Comparison of ENCODE assay signal across 19 cellular contexts in genomic region chr3:42667096-42667522, GRCh38. TPM values are rescaled to one million over a fixed set of nuclear protein-coding genes. Genes with fewer than 3 reads are reported as not detected.
DNase-seq lines count a peak whose midpoint lies in the region; ATAC-seq, FAIRE-seq and TF ChIP-seq lines count a peak whose summit lies in the region.
"Had no signal": no experiment of that assay in that cellular context is flagged by ENCODE, and none has a peak within 500 bp of the region (broad histone marks: within the 10 kb centered on the region; RNA-seq: fewer than 3 reads in every experiment).

No MANE protein-coding gene starts in this region.

- peak overlapping the region; percentile 32 for H3K4ac ChIP-seq in H1 (replicated peaks; ENCODE audit: insufficient read length, low read depth, low read length)

- H4K5ac ChIP-seq in H1 (ENCODE audit: insufficient read length, low read depth, low read length), result no peak overlapping the region

- no peak overlapping the region for H2AFZ ChIP-seq in H1 (ENCODE audit: low read length)

- H3K36me3 ChIP-seq in H1 (ENCODE audit: control insufficient read depth in 2 of 4, insufficient read depth in 4 of 4, low read length in 3 of 4) (no peaks in the 10 kb centered on the region), thoracic aorta (no peaks in the 10 kb centered on the region)
- no peaks in the 10 kb centered on the region for H3K36me3 ChIP-seq in CD8-positive, alpha-beta memory T cell (ENCODE audit: insufficient read depth, low read length)
- H3K36me3 ChIP-seq: pancreas had no signal

- H2AK5ac ChIP-seq in H1 (ENCODE audit: low read depth, low read length), result peak overlapping the region; percentile 82; the same call in 1 of the 2 replicates

- H3K4me1 Mint-ChIP-seq in activated T-cell treated with anti-CD3 and anti-CD28 coated beads, Interleukin-2, amount 50 U/mL, for 24 hours (ENCODE audit: low read depth), result no peaks in the 10 kb centered on the region
- H3K4me1 Mint-ChIP-seq in activated T-cell treated with anti-CD3 and anti-CD28 coated beads, Interleukin-2, amount 50 U/mL, for 4 hours (ENCODE audit: low read depth), result no peaks in the 10 kb centered on the region
- H3K4me1 Mint-ChIP-seq in CD8-positive, alpha-beta memory T cell, result no peaks in the 10 kb centered on the region
- H3K4me1 Mint-ChIP-seq: CD4-positive, CD25-positive, alpha-beta regulatory T cell had no signal

- no peak overlapping the region for H3K4me3 Mint-ChIP-seq in activated T-cell treated with anti-CD3 and anti-CD28 coated beads, Interleukin-2, amount 50 U/mL, for 24 hours
- H3K4me3 Mint-ChIP-seq in activated T-cell treated with anti-CD3 and anti-CD28 coated beads, Interleukin-2, amount 50 U/mL, for 4 hours, result no peak overlapping the region
- H3K4me3 Mint-ChIP-seq in CD8-positive, alpha-beta memory T cell, result no peak overlapping the region
- H3K4me3 Mint-ChIP-seq: activated T-helper 1 cell treated with anti-CD3 and anti-CD28 coated beads, Interleukin-12 subunit alpha, Interleukin-12 subunit beta, Interleukin-2, Interleukin-4 antibody, amounts not matched to agents 30 ng/mL and 10 ng/mL and 1 ng/mL, durations not matched to agents 14 hours and 24 hours and 36 hours; CD4-positive, CD25-positive, alpha-beta regulatory T cell had no signal

- H4K20me1 ChIP-seq in H1 (replicated peaks in 1 of 2; ENCODE audit: control insufficient read depth in 1 of 2, insufficient read depth in 2 of 2, low read length in 2 of 2), result peaks cover 0 to 2% of the 10 kb centered on the region in 2 experiments

- no peak overlapping the region for H3K4me3 ChIP-seq in H1 (ENCODE audit: extremely low read depth in 1 of 4, insufficient read depth in 2 of 4, low read depth in 3 of 4, low read length in 4 of 4)
- no peak overlapping the region for H3K4me3 ChIP-seq in thoracic aorta
- H3K4me3 ChIP-seq in CD8-positive, alpha-beta memory T cell (ENCODE audit: low read length), result no peak overlapping the region
- H3K4me3 ChIP-seq: A549, pancreas had no signal

- H3K9ac ChIP-seq in H1 (replicated peaks in 1 of 4; ENCODE audit: extremely low read depth in 1 of 4, low read depth in 3 of 4, low read length in 3 of 4), result no peak overlapping the region

- 0 out of 4 replicates have a peak, but pooled peaks cover 0 to 2% of the 10 kb centered on the region in 2 experiments for H3K9me3 ChIP-seq in H1 (ENCODE audit: insufficient read depth in 2 of 2, low read depth in 1 of 2, low read length in 1 of 2)
- no peaks in the 10 kb centered on the region for H3K9me3 ChIP-seq in thoracic aorta
- H3K9me3 ChIP-seq in CD8-positive, alpha-beta memory T cell (ENCODE audit: low read length), result no peaks in the 10 kb centered on the region
- H3K9me3 ChIP-seq: A549, pancreas had no signal

- TF ChIP-seq CTCF in H1 (IDR thresholded peaks at IDR 0.05; ENCODE audit: control extremely low read depth in 1 of 3, insufficient read depth in 1 of 3, low read depth in 1 of 3, low read length in 3 of 3) (no peak), thoracic aorta (IDR thresholded peaks at IDR 0.05) (no peak)

- H3K23me2 ChIP-seq in H1 (ENCODE audit: low read depth, low read length), result no peaks in the 10 kb centered on the region

- H2BK120ac ChIP-seq in H1 (replicated peaks; ENCODE audit: low read depth, low read length), result no peak overlapping the region

- no peak overlapping the region; the same call in 1 of the 2 replicates for H2BK15ac ChIP-seq in H1 (ENCODE audit: low read length)

- H3K4me1 ChIP-seq in H1 (replicated peaks in 1 of 4; ENCODE audit: control insufficient read depth in 3 of 4, insufficient read depth in 4 of 4, low read length in 3 of 4) (peaks cover 0 to 7% (median 0%) of the 10 kb centered on the region in 4 experiments; a peak in 2 of 7 replicates), thoracic aorta (ENCODE audit: control insufficient read depth in 1 of 2, low read depth in 2 of 2) (peaks cover 19 to 33% of the 10 kb centered on the region in 2 donors)
- no peaks in the 10 kb centered on the region for H3K4me1 ChIP-seq in CD8-positive, alpha-beta memory T cell (ENCODE audit: insufficient read depth, low read length)
- H3K4me1 ChIP-seq: A549, pancreas had no signal

- H2BK20ac ChIP-seq in H1 (ENCODE audit: low read length), result no peak overlapping the region

- no peak overlapping the region for H3K4me2 ChIP-seq in H1 (ENCODE audit: insufficient read depth in 1 of 2, low read depth in 2 of 2, low read length in 2 of 2)
- H3K4me2 ChIP-seq: A549 had no signal

- CTCF ChIA-PET in H1 (lab: Charles Lee; ENCODE audit: partially characterized antibody), result interaction anchor here (0.8 to 1.9 kb wide), 5 partner anchors 57 to 87 kb away, joined by 3 to 6 read pairs (median 5); no protein-coding TSS in a partner anchor
- CTCF ChIA-PET in CD8-positive, alpha-beta memory T cell (lab: Charles Lee), result no interaction called here

- peak overlapping the region; percentile 10 for H3K27ac Mint-ChIP-seq in activated T-cell treated with anti-CD3 and anti-CD28 coated beads, Interleukin-2, amount 50 U/mL, for 24 hours
- H3K27ac Mint-ChIP-seq in CD8-positive, alpha-beta memory T cell, result no peak overlapping the region
- H3K27ac Mint-ChIP-seq: activated T-helper 1 cell treated with anti-CD3 and anti-CD28 coated beads, Interleukin-12 subunit alpha, Interleukin-12 subunit beta, Interleukin-2, Interleukin-4 antibody, amounts not matched to agents 30 ng/mL and 10 ng/mL and 1 ng/mL, durations not matched to agents 14 hours and 24 hours and 36 hours; CD4-positive, CD25-positive, alpha-beta regulatory T cell had no signal

- no peaks in the 10 kb centered on the region for H3K36me3 Mint-ChIP-seq in activated T-cell treated with anti-CD3 and anti-CD28 coated beads, Interleukin-2, amount 50 U/mL, for 24 hours (ENCODE audit: low read depth)
- H3K36me3 Mint-ChIP-seq in activated T-cell treated with anti-CD3 and anti-CD28 coated beads, Interleukin-2, amount 50 U/mL, for 4 hours (ENCODE audit: insufficient read depth), result no peaks in the 10 kb centered on the region
- H3K36me3 Mint-ChIP-seq in CD8-positive, alpha-beta memory T cell, result no peaks in the 10 kb centered on the region
- H3K36me3 Mint-ChIP-seq: CD4-positive, CD25-positive, alpha-beta regulatory T cell had no signal

- DNase-seq in activated T-cell treated with anti-CD3 and anti-CD28 coated beads, Interleukin-2, amount 50 U/mL, for 24 hours, result no peak
- DNase-seq in activated T-cell treated with anti-CD3 and anti-CD28 coated beads, Interleukin-2, amount 50 U/mL, for 4 hours, result no peak
- DNase-seq in H1 (ENCODE audit: low read depth in 1 of 2, low spot score in 2 of 2) (no peak), myocyte (ENCODE audit: low read depth) (peak; percentile 46), thoracic aorta (ENCODE audit: low spot score) (no peak), HCEC 1CT (no peak)
- no peak for DNase-seq in CD8-positive, alpha-beta memory T cell
- no peak for DNase-seq in activated CD4-positive, alpha-beta T cell treated with anti-CD3 and anti-CD28 coated beads, Interleukin-2, amount 50 U/mL, for 1 hour
- DNase-seq: amygdala; CD4-positive, CD25-positive, alpha-beta regulatory T cell; DMS79 treated with DMSO at 0.1 percent for 48 hours; SW 1271 had no signal

- no peak for FAIRE-seq in H1 (lab: Jason Lieb, UNC)
- FAIRE-seq: A549, HTR-8/SVneo, pancreas had no signal

- H2BK5ac ChIP-seq in H1 (ENCODE audit: low read depth, low read length), result no peak overlapping the region

- TF ChIP-seq POLR2A in H1 (IDR thresholded peaks at IDR 0.05; ENCODE audit: control extremely low read depth in 1 of 2, low read depth in 2 of 2, low read length in 2 of 2), result no peak

- H3K14ac ChIP-seq in H1 (ENCODE audit: insufficient read length), result no peak overlapping the region

- no peak for TF ChIP-seq RAD21 in H1 (IDR thresholded peaks at IDR 0.05 in 1 of 2, conservative IDR thresholded peaks at IDR 0.05 in 1 of 2; ENCODE audit: low read depth in 2 of 2, low read length in 2 of 2)

- H3K27me3 Mint-ChIP-seq in activated T-cell treated with anti-CD3 and anti-CD28 coated beads, Interleukin-2, amount 50 U/mL, for 24 hours, result no peaks in the 10 kb centered on the region
- H3K27me3 Mint-ChIP-seq in activated T-cell treated with anti-CD3 and anti-CD28 coated beads, Interleukin-2, amount 50 U/mL, for 4 hours (ENCODE audit: low read depth), result no peaks in the 10 kb centered on the region
- peaks cover 1 to 3% of the 10 kb centered on the region in 2 donors for H3K27me3 Mint-ChIP-seq in CD8-positive, alpha-beta memory T cell

- no peak overlapping the region for H3K23ac ChIP-seq in H1 (ENCODE audit: insufficient read length)

- H3K56ac ChIP-seq in H1 (replicated peaks; ENCODE audit: insufficient read length, low read depth, low read length), result no peak overlapping the region

- no peak for TF ChIP-seq EP300 in H1 (IDR thresholded peaks at IDR 0.05; ENCODE audit: borderline replicate concordance in 1 of 2, low read depth in 2 of 2, low read length in 2 of 2)

- H3K27me3 ChIP-seq in H1 (replicated peaks in 1 of 4; ENCODE audit: control insufficient read depth in 3 of 4, extremely low read depth in 1 of 4, insufficient read depth in 3 of 4, low read length in 3 of 4) (peaks cover 0 to 2% (median 0%) of the 10 kb centered on the region in 4 experiments; a peak in 2 of 7 replicates), thoracic aorta (replicated peaks; ENCODE audit: insufficient read depth) (no peaks in the 10 kb centered on the region)
- no peaks in the 10 kb centered on the region for H3K27me3 ChIP-seq in CD8-positive, alpha-beta memory T cell (ENCODE audit: insufficient read depth, low read length, poor library complexity, severe bottlenecking)
- H3K27me3 ChIP-seq: pancreas had no signal

- H3K79me1 ChIP-seq in H1 (ENCODE audit: low read depth, low read length), result no peaks in the 10 kb centered on the region

- H3K27ac ChIP-seq in H1 (ENCODE audit: low read depth, low read length), result no peak overlapping the region
- H3K27ac ChIP-seq in thoracic aorta, result peak overlapping the region; percentile 66 to 77
- H3K27ac ChIP-seq in CD8-positive, alpha-beta memory T cell (ENCODE audit: low read depth, low read length), result no peak overlapping the region
- H3K27ac ChIP-seq: A549, pancreas had no signal

- peak overlapping the region; percentile 5 for H4K91ac ChIP-seq in H1 (replicated peaks; ENCODE audit: insufficient read length, low read length)

- 62% methylated on average over 7 of the region's 7 CpGs; no CpG with 5 or more reads in 1 of the 2 experiments for WGBS in H1 (ENCODE audit: extremely low coverage in 1 of 2, insufficient coverage in 1 of 2, insufficient read length in 1 of 2, insufficient replicate concordance in 2 of 2, low coverage in 1 of 2, low lambda C conversion rate in 2 of 2, missing lambda C conversion rate in 1 of 2), 2 experiments

- POLR2A ChIA-PET in H1 (lab: Charles Lee; ENCODE audit: partially characterized antibody), result interaction anchor here (3.1 kb wide), 1 partner anchor 15 kb away, joined by 10 read pairs; no protein-coding TSS in a partner anchor
- POLR2A ChIA-PET in CD8-positive, alpha-beta memory T cell (lab: Charles Lee), result no interaction called here

- no peak overlapping the region for H4K8ac ChIP-seq in H1 (ENCODE audit: extremely low read depth, insufficient read depth, low read length)

- no peaks in the 10 kb centered on the region for H3K9me3 Mint-ChIP-seq in activated T-cell treated with anti-CD3 and anti-CD28 coated beads, Interleukin-2, amount 50 U/mL, for 24 hours
- peaks cover 4% of the 10 kb centered on the region for H3K9me3 Mint-ChIP-seq in activated T-cell treated with anti-CD3 and anti-CD28 coated beads, Interleukin-2, amount 50 U/mL, for 4 hours
- H3K9me3 Mint-ChIP-seq in CD8-positive, alpha-beta memory T cell, result peaks cover 0 to 2% (median 0%) of the 10 kb centered on the region in 5 donors
- H3K9me3 Mint-ChIP-seq: activated T-helper 1 cell treated with anti-CD3 and anti-CD28 coated beads, Interleukin-12 subunit alpha, Interleukin-12 subunit beta, Interleukin-2, Interleukin-4 antibody, amounts not matched to agents 30 ng/mL and 10 ng/mL and 1 ng/mL, durations not matched to agents 14 hours and 24 hours and 36 hours; CD4-positive, CD25-positive, alpha-beta regulatory T cell had no signal

- ATAC-seq in activated T-cell treated with anti-CD3 and anti-CD28 coated beads, Interleukin-2, amount 50 U/mL, for 4 hours, result no peak
- no peak for ATAC-seq in thoracic aorta (ENCODE audit: insufficient number of reproducible peaks, low FRiP score, low read depth)

- no peak overlapping the region for H2BK12ac ChIP-seq in H1 (ENCODE audit: low read depth, low read length)

- H3K79me2 ChIP-seq in H1 (ENCODE audit: control insufficient read depth in 1 of 2, insufficient read depth in 2 of 2, low read length in 2 of 2), result no peaks in the 10 kb centered on the region

- H3K18ac ChIP-seq in H1 (ENCODE audit: extremely low read depth, low read length), result no peak overlapping the region

RNA-seq across cellular contexts. Expression of gene ZBTB47, which starts 13.6 kb away (rescaled TPM):
- under 1 TPM; 0.26 to 0.79 (median 0.56) TPM for total RNA-seq in activated T-cell treated with anti-CD3 and anti-CD28 coated beads, Interleukin-2, amount 50 U/mL, for 4 hours
- 4.0 and 4.1 TPM in 2 replicates for total RNA-seq in H1 (2021; fragmentation: NEBNext Ultra II Directional; extraction: Animal tissue kit (Norgen Biotek cat#: 25700))
- 2.8 and 3.7 TPM in 2 replicates for polyA plus RNA-seq in H1 (2011; rRNA removed)
- polyA plus RNA-seq in H1 (2011; cell fraction: cytosol; rRNA removed), result 3.4 TPM
- 6.1 TPM for polyA plus RNA-seq in H1 (2011; cell fraction: nucleus; rRNA removed)
- polyA plus RNA-seq in H1 (2012, experiment 1 of 2), result 1.8 to 3.5 TPM (median 2.6 TPM) in 4 replicates
- polyA plus RNA-seq in H1 (2012, experiment 2 of 2), result 1.3 TPM
- polyA plus RNA-seq in H1 (2013, experiment 1 of 2), result 1.3 TPM
- polyA plus RNA-seq in H1 (2013, experiment 2 of 2), result 1.3 TPM
- polyA minus RNA-seq in H1 (2011; rRNA and poly(A)+ RNA removed), result 3.6 and 5.6 TPM in 2 replicates
- 2.4 TPM for polyA minus RNA-seq in H1 (2011; cell fraction: cytosol; rRNA and poly(A)+ RNA removed)
- polyA minus RNA-seq in H1 (2011; cell fraction: nucleus; rRNA and poly(A)+ RNA removed), result 6.8 TPM
- total RNA-seq in myocyte (96.8 and 103 TPM in 2 replicates), thoracic aorta (100 to 1,000 TPM in 1 of 2 donors, 10 to 100 TPM in 1; 84.2 to 108 TPM)
- polyA plus RNA-seq in myocyte (2012), result 75.1 TPM
- total RNA-seq in CD8-positive, alpha-beta memory T cell, result under 1 TPM; 0.48 to 0.60 TPM
- polyA plus RNA-seq in CD8-positive, alpha-beta memory T cell, result not detected
- polyA plus RNA-seq: CD4-positive, CD25-positive, alpha-beta regulatory T cell had no signal

RNA-seq across cellular contexts. Expression of gene KLHL40, which starts 18.2 kb away (rescaled TPM):
- not detected for total RNA-seq in activated T-cell treated with anti-CD3 and anti-CD28 coated beads, Interleukin-2, amount 50 U/mL, for 4 hours
- not detected in 2 replicates for total RNA-seq in H1 (2021; fragmentation: NEBNext Ultra II Directional; extraction: Animal tissue kit (Norgen Biotek cat#: 25700))
- 0.02 TPM in 1 of 2 replicates, not detected in the other for polyA plus RNA-seq in H1 (2011; rRNA removed)
- not detected for polyA plus RNA-seq in H1 (2011; cell fraction: cytosol; rRNA removed)
- not detected for polyA plus RNA-seq in H1 (2011; cell fraction: nucleus; rRNA removed)
- not detected in 4 replicates for polyA plus RNA-seq in H1 (2012, experiment 1 of 2)
- polyA plus RNA-seq in H1 (2012, experiment 2 of 2), result not detected
- not detected for polyA plus RNA-seq in H1 (2013, experiment 1 of 2)
- not detected for polyA plus RNA-seq in H1 (2013, experiment 2 of 2)
- polyA minus RNA-seq in H1 (2011; rRNA and poly(A)+ RNA removed), result not detected in 2 replicates
- not detected for polyA minus RNA-seq in H1 (2011; cell fraction: cytosol; rRNA and poly(A)+ RNA removed)
- polyA minus RNA-seq in H1 (2011; cell fraction: nucleus; rRNA and poly(A)+ RNA removed), result not detected
- total RNA-seq in myocyte, result 55.6 and 67.1 TPM in 2 replicates
- 9.5 TPM for polyA plus RNA-seq in myocyte (2012)
- total RNA-seq in thoracic aorta, result not detected
- not detected for total RNA-seq in CD8-positive, alpha-beta memory T cell
- polyA plus RNA-seq in CD8-positive, alpha-beta memory T cell, result not detected
- total RNA-seq: activated T-helper 1 cell treated with anti-CD3 and anti-CD28 coated beads, Interleukin-12 subunit alpha, Interleukin-12 subunit beta, Interleukin-2, Interleukin-4 antibody, amounts not matched to agents 30 ng/mL and 10 ng/mL and 1 ng/mL, durations not matched to agents 14 hours and 24 hours and 36 hours; CD4-positive, CD25-positive, alpha-beta regulatory T cell; M059J; mucosa of gallbladder; pancreas; ureter had no signal
- polyA plus RNA-seq: A549; CD4-positive, CD25-positive, alpha-beta regulatory T cell had no signal

RNA-seq across cellular contexts. Expression of gene HHATL, which starts 35.5 kb away (rescaled TPM):
- not detected for total RNA-seq in activated T-cell treated with anti-CD3 and anti-CD28 coated beads, Interleukin-2, amount 50 U/mL, for 4 hours
- not detected in 2 replicates for total RNA-seq in H1 (2021; fragmentation: NEBNext Ultra II Directional; extraction: Animal tissue kit (Norgen Biotek cat#: 25700))
- 0.16 and 0.18 TPM in 2 replicates for polyA plus RNA-seq in H1 (2011; rRNA removed)
- polyA plus RNA-seq in H1 (2011; cell fraction: cytosol; rRNA removed), result 0.45 TPM
- 1.0 TPM for polyA plus RNA-seq in H1 (2011; cell fraction: nucleus; rRNA removed)
- polyA plus RNA-seq in H1 (2012, experiment 1 of 2), result 0.11 to 0.64 TPM (median 0.47 TPM) in 3 of 4 replicates, not detected in the other
- polyA plus RNA-seq in H1 (2012, experiment 2 of 2), result not detected
- polyA plus RNA-seq in H1 (2013, experiment 1 of 2), result 0.08 TPM
- polyA plus RNA-seq in H1 (2013, experiment 2 of 2), result 0.24 TPM
- 0.50 TPM in 1 of 2 replicates, not detected in the other for polyA minus RNA-seq in H1 (2011; rRNA and poly(A)+ RNA removed)
- not detected for polyA minus RNA-seq in H1 (2011; cell fraction: cytosol; rRNA and poly(A)+ RNA removed)
- not detected for polyA minus RNA-seq in H1 (2011; cell fraction: nucleus; rRNA and poly(A)+ RNA removed)
- 12.3 and 26.6 TPM in 2 replicates for total RNA-seq in myocyte
- polyA plus RNA-seq in myocyte (2012), result 2.1 TPM
- total RNA-seq in thoracic aorta, result not detected
- total RNA-seq in CD8-positive, alpha-beta memory T cell, result not detected
- not detected for polyA plus RNA-seq in CD8-positive, alpha-beta memory T cell
- total RNA-seq: activated T-helper 1 cell treated with anti-CD3 and anti-CD28 coated beads, Interleukin-12 subunit alpha, Interleukin-12 subunit beta, Interleukin-2, Interleukin-4 antibody, amounts not matched to agents 30 ng/mL and 10 ng/mL and 1 ng/mL, durations not matched to agents 14 hours and 24 hours and 36 hours; CD4-positive, CD25-positive, alpha-beta regulatory T cell; M059J had no signal
- polyA plus RNA-seq: A549; CD4-positive, CD25-positive, alpha-beta regulatory T cell had no signal

Comparison
In these comparisons a context has a peak if more than half of its experiments do, and no peak if none do; other contexts are left out.
1. H3K27ac ChIP-seq: peak in thoracic aorta (2 of 2); none in H1 (single experiment) and CD8-positive, alpha-beta memory T cell (single experiment).
2. RNA of gene ZBTB47, which starts 13.6 kb away (total RNA-seq): 84.2 to 108 TPM in thoracic aorta and 96.8 to 103 TPM in myocyte; 4.0 to 4.1 TPM in H1, 0.48 to 0.60 TPM in CD8-positive, alpha-beta memory T cell and 0.26 to 0.79 TPM in activated T-cell treated with anti-CD3 and anti-CD28 coated beads, Interleukin-2, amount 50 U/mL, for 4 hours; every median in the first group is over 10 times any median in the second.
3. RNA of gene KLHL40, which starts 18.2 kb away (total RNA-seq): 55.6 to 67.1 TPM in myocyte; not detected in activated T-cell treated with anti-CD3 and anti-CD28 coated beads, Interleukin-2, amount 50 U/mL, for 4 hours, not detected in H1, not detected in thoracic aorta and not detected in CD8-positive, alpha-beta memory T cell; every median in the first group is over 10 times any median in the second.
4. RNA of gene HHATL, which starts 35.5 kb away (total RNA-seq): 12.3 to 26.6 TPM in myocyte; not detected in activated T-cell treated with anti-CD3 and anti-CD28 coated beads, Interleukin-2, amount 50 U/mL, for 4 hours, not detected in H1, not detected in thoracic aorta and not detected in CD8-positive, alpha-beta memory T cell; every median in the first group is over 10 times any median in the second.